ENCODE assay signal across 18 cellular contexts in the genomic region with DNA sequence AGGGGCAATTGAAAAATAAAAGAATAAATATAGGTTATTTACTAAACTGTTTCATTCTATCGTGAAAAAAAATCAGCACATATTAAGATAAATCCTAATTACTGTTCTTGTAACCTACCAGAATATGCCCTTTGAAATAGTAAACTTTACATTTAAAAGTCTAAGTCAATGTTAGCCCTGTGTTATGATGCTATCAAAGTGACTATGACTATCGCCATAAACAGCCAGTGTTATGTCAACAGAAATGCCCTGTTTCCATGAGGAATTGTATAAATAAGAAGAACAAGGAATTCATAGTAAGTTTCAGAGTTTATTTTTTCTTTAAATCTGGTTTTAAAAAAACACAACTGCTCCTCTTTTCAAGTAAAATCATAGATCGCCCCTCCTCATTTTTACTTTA.
"Had no signal": no experiment of that assay in that cellular context is flagged by ENCODE, and none has a peak within 500 bp of the region (broad histone marks: within the 10 kb centered on the region; RNA-seq: fewer than 3 reads in every experiment).

No MANE protein-coding gene starts in this region.

- H3K36me3 ChIP-seq: right atrium auricular region, tibial artery, uterus had no signal

- ATAC-seq: activated naive CD4-positive, alpha-beta T cell treated with anti-CD3 and anti-CD28 coated beads, Interleukin-2, amount 50 U/mL, for 72 hours; stimulated activated naive CD8-positive, alpha-beta T cell treated with anti-CD3 and anti-CD28 coated beads, Interleukin-15, Interleukin-2, amounts not matched to agents 100 U/mL and 50 U/mL, for 24 hours had no signal

- H3K27ac ChIP-seq: coronary artery, esophagus squamous epithelium, right atrium auricular region, tibial artery, uterus had no signal

- H3K4me1 ChIP-seq: uterus had no signal

- H3K9me3 ChIP-seq: esophagus squamous epithelium, right atrium auricular region, tibial artery, uterus had no signal

- H3K4me3 Mint-ChIP-seq: brain; mesothelial cell of epicardium; T-helper 2 cell treated with Interferon-gamma antibody and Interleukin-4, amounts not matched to agents 5 μg/mL and 100 μg/mL, for 36 hours had no signal

- H3K36me3 Mint-ChIP-seq: activated naive CD4-positive, alpha-beta T cell treated with anti-CD3 and anti-CD28 coated beads, Interleukin-2, amount 50 U/mL, for 72 hours; mesothelial cell of epicardium had no signal

- H3K9me3 Mint-ChIP-seq: activated naive CD4-positive, alpha-beta T cell treated with anti-CD3 and anti-CD28 coated beads, Interleukin-2, amount 50 U/mL, for 72 hours; mesothelial cell of epicardium; T-helper 2 cell treated with Interferon-gamma antibody and Interleukin-4, amounts not matched to agents 5 μg/mL and 100 μg/mL, for 36 hours had no signal

- H3K4me3 ChIP-seq: coronary artery, esophagus squamous epithelium, right atrium auricular region, tibial artery, uterus had no signal

- H3K27me3 ChIP-seq: esophagus squamous epithelium, right atrium auricular region, tibial artery, uterus had no signal

- FAIRE-seq: TTC549 had no signal

- H3K27ac Mint-ChIP-seq: activated naive CD4-positive, alpha-beta T cell treated with anti-CD3 and anti-CD28 coated beads, Interleukin-2, amount 50 U/mL, for 72 hours; brain; mesothelial cell of epicardium; T-helper 2 cell treated with Interferon-gamma antibody and Interleukin-4, amounts not matched to agents 5 μg/mL and 100 μg/mL, for 36 hours had no signal

- DNase-seq: activated CD4-positive, alpha-beta T cell treated with anti-CD3 and anti-CD28 coated beads, Interleukin-2, amount 50 U/mL, for 4 hours; activated gamma-delta T cell; amniotic stem cell; central memory CD4-positive, alpha-beta T cell; effector CD4-positive, alpha-beta T cell; esophagus squamous epithelium; occipital lobe; stimulated activated naive CD8-positive, alpha-beta T cell treated with anti-CD3 and anti-CD28 coated beads, Interleukin-15, Interleukin-2, amounts not matched to agents 100 U/mL and 50 U/mL, for 24 hours; substantia nigra; tibial artery; uterus had no signal
